13 cellular contexts compared by ENCODE assay signal in the genomic region with DNA sequence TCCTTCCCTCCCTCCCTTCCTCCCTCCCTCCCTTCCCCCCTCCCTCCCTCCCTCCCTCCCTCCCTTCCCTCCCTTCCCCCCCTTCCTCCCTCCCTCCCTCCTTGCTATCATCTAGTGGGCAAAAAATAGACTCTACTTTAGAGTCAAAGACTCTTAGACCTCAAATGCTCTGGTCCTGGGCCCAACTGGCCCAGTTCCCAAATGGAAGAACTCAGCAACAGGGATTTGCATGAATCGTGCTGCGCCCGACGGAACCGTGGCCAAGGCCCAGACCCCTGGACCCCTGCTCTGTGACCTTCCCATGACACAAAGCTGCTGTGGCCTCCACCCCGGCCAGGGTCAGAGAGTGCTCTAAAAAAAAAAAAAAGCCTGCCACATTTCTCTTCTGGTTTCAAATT.
"Had no signal": no experiment of that assay in that cellular context is flagged by ENCODE, and none has a peak within 500 bp of the region (broad histone marks: within the 10 kb centered on the region; RNA-seq: fewer than 3 reads in every experiment).

No MANE protein-coding gene starts in this region.

- H3K27ac ChIP-seq: breast epithelium, esophagus squamous epithelium, parathyroid adenoma had no signal

- DNase-seq: activated CD4-positive, alpha-beta T cell treated with anti-CD3 and anti-CD28 coated beads, Interleukin-2, amount 50 U/mL, for 4 hours; activated T-cell treated with anti-CD3 and anti-CD28 coated beads, Interleukin-2, amount 50 U/mL, for 4 hours; esophagus squamous epithelium; foreskin fibroblast; glutamatergic neuron; mesendoderm; stimulated activated naive CD8-positive, alpha-beta T cell treated with anti-CD3 and anti-CD28 coated beads, Interleukin-15, Interleukin-2, amounts not matched to agents 100 U/mL and 50 U/mL, for 24 hours had no signal

- H3K9me3 Mint-ChIP-seq: activated T-cell treated with anti-CD3 and anti-CD28 coated beads, Interleukin-2, amount 50 U/mL, for 4 hours; T-helper 2 cell treated with Interferon-gamma antibody and Interleukin-4, amounts not matched to agents 5 μg/mL and 100 μg/mL, for 36 hours had no signal

- H3K4me1 ChIP-seq: breast epithelium, parathyroid adenoma had no signal

- H3K4me3 ChIP-seq: esophagus squamous epithelium had no signal

- H3K4me3 Mint-ChIP-seq: activated naive CD8-positive, alpha-beta T cell; activated T-cell treated with anti-CD3 and anti-CD28 coated beads, Interleukin-2, amount 50 U/mL, for 4 hours; T-helper 2 cell treated with Interferon-gamma antibody and Interleukin-4, amounts not matched to agents 5 μg/mL and 100 μg/mL, for 36 hours had no signal

- ATAC-seq: activated CD4-positive, CD25-positive, alpha-beta regulatory T cell treated with anti-CD3 and anti-CD28 coated beads, Interleukin-2, amount 50 U/mL, for 24 hours; activated T-cell treated with anti-CD3 and anti-CD28 coated beads, Interleukin-2, amount 50 U/mL, for 4 hours; left lobe of liver; stimulated activated naive CD8-positive, alpha-beta T cell treated with anti-CD3 and anti-CD28 coated beads, Interleukin-15, Interleukin-2, amounts not matched to agents 100 U/mL and 50 U/mL, for 24 hours had no signal

- H3K36me3 Mint-ChIP-seq: activated naive CD8-positive, alpha-beta T cell had no signal

- H3K27ac Mint-ChIP-seq: activated naive CD8-positive, alpha-beta T cell; T-helper 2 cell treated with Interferon-gamma antibody and Interleukin-4, amounts not matched to agents 5 μg/mL and 100 μg/mL, for 36 hours had no signal

- H3K9me3 ChIP-seq: breast epithelium, esophagus squamous epithelium had no signal

- H3K36me3 ChIP-seq: breast epithelium, esophagus squamous epithelium had no signal
